1 cellular context compared by ENCODE assay signal in the genomic region with DNA sequence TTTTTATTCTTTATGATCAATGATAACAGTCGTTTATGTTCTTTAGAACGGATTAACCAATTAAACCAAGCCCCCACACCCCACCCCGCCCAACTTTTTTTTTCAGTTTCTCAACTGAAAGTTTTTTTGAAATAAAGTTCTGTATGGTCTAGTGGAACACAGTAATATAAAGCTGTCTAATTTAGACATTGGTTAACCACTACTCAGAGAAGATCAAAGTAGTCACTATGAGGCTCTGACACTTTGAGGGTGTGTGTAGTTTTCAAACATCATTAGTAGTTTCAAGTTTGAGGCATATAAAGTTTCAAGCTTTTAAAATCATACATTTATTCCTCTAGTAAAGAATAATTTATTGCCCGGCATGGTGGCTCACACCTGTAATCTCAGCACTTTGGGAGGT.
TF ChIP-seq lines count a peak whose summit lies in the region.

No MANE protein-coding gene starts in this region.

TF ChIP-seq in GM12878, 131 proteins besides CTCF, POLR2A, EP300 and RAD21:
- TF ChIP-seq PAX5 (IDR thresholded peaks at IDR 0.05; ENCODE audit: borderline replicate concordance, low read depth, low read length) (no peak), NR2F1 (conservative IDR thresholded peaks at IDR 0.05) (peak; percentile 68), EGR1 (IDR thresholded peaks at IDR 0.05; ENCODE audit: borderline replicate concordance in 1 of 2, low read depth in 2 of 2, low read length in 2 of 2) (no peak), HCFC1 (IDR thresholded peaks at IDR 0.05; ENCODE audit: low read length) (no peak), SREBF1 (IDR thresholded peaks at IDR 0.05; ENCODE audit: low read length) (no peak), MTA2 (IDR thresholded peaks at IDR 0.05; ENCODE audit: low read depth) (peak; percentile 94), CREB1 (IDR thresholded peaks at IDR 0.05; ENCODE audit: low read depth) (no peak), MEF2B (IDR thresholded peaks at IDR 0.05; ENCODE audit: partially characterized antibody, poor library complexity, severe bottlenecking) (peak; percentile 74), CHD1 (IDR thresholded peaks at IDR 0.05; ENCODE audit: low read depth, low read length) (no peak), ESRRA (IDR thresholded peaks at IDR 0.05; ENCODE audit: low read length) (no peak), ZNF384 (IDR thresholded peaks at IDR 0.05; ENCODE audit: borderline replicate concordance, low read depth, low read length) (peak; percentile 74), BCL11A (IDR thresholded peaks at IDR 0.05; ENCODE audit: low read depth, low read length) (peak; percentile 41; the same call in 1 of the 2 replicates), NRF1 (conservative IDR thresholded peaks at IDR 0.05; ENCODE audit: low read depth, low read length) (no peak), DPF2 (IDR thresholded peaks at IDR 0.05) (0 out of 2 replicates have a peak, but pooled peaks have one; percentile 38), TAF1 (IDR thresholded peaks at IDR 0.05; ENCODE audit: borderline replicate concordance, low read depth, low read length) (no peak), RUNX3 (IDR thresholded peaks at IDR 0.05; ENCODE audit: low read length) (peak; percentile 46)
- TF ChIP-seq, protein P1, sequence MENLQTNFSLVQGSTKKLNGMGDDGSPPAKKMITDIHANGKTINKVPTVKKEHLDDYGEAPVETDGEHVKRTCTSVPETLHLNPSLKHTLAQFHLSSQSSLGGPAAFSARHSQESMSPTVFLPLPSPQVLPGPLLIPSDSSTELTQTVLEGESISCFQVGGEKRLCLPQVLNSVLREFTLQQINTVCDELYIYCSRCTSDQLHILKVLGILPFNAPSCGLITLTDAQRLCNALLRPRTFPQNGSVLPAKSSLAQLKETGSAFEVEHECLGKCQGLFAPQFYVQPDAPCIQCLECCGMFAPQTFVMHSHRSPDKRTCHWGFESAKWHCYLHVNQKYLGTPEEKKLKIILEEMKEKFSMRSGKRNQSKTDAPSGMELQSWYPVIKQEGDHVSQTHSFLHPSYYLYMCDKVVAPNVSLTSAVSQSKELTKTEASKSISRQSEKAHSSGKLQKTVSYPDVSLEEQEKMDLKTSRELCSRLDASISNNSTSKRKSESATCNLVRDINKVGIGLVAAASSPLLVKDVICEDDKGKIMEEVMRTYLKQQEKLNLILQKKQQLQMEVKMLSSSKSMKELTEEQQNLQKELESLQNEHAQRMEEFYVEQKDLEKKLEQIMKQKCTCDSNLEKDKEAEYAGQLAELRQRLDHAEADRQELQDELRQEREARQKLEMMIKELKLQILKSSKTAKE (IDR thresholded peaks at IDR 0.05; ENCODE audit: low read depth, poor library complexity, severe bottlenecking), result peak; percentile 22
- TF ChIP-seq, protein P2, sequence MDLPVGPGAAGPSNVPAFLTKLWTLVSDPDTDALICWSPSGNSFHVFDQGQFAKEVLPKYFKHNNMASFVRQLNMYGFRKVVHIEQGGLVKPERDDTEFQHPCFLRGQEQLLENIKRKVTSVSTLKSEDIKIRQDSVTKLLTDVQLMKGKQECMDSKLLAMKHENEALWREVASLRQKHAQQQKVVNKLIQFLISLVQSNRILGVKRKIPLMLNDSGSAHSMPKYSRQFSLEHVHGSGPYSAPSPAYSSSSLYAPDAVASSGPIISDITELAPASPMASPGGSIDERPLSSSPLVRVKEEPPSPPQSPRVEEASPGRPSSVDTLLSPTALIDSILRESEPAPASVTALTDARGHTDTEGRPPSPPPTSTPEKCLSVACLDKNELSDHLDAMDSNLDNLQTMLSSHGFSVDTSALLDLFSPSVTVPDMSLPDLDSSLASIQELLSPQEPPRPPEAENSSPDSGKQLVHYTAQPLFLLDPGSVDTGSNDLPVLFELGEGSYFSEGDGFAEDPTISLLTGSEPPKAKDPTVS (IDR thresholded peaks at IDR 0.05; ENCODE audit: low read depth, low read length), result no peak
- TF ChIP-seq, protein P3, sequence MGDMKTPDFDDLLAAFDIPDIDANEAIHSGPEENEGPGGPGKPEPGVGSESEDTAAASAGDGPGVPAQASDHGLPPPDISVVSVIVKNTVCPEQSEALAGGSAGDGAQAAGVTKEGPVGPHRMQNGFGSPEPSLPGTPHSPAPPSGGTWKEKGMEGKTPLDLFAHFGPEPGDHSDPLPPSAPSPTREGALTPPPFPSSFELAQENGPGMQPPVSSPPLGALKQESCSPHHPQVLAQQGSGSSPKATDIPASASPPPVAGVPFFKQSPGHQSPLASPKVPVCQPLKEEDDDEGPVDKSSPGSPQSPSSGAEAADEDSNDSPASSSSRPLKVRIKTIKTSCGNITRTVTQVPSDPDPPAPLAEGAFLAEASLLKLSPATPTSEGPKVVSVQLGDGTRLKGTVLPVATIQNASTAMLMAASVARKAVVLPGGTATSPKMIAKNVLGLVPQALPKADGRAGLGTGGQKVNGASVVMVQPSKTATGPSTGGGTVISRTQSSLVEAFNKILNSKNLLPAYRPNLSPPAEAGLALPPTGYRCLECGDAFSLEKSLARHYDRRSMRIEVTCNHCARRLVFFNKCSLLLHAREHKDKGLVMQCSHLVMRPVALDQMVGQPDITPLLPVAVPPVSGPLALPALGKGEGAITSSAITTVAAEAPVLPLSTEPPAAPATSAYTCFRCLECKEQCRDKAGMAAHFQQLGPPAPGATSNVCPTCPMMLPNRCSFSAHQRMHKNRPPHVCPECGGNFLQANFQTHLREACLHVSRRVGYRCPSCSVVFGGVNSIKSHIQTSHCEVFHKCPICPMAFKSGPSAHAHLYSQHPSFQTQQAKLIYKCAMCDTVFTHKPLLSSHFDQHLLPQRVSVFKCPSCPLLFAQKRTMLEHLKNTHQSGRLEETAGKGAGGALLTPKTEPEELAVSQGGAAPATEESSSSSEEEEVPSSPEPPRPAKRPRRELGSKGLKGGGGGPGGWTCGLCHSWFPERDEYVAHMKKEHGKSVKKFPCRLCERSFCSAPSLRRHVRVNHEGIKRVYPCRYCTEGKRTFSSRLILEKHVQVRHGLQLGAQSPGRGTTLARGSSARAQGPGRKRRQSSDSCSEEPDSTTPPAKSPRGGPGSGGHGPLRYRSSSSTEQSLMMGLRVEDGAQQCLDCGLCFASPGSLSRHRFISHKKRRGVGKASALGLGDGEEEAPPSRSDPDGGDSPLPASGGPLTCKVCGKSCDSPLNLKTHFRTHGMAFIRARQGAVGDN (IDR thresholded peaks at IDR 0.05), result no peak
